In genomic region chrX:39133971-39134370, GRCh38 we compare ENCODE assay signal across 8 cellular contexts.
DNase-seq lines count a peak whose midpoint lies in the region; ATAC-seq and TF ChIP-seq lines count a peak whose summit lies in the region.

No MANE protein-coding gene starts in this region.

- H3K4me3 ChIP-seq in WERI-Rb-1 (ENCODE audit: low read depth, low read length) (no peak overlapping the region), neural progenitor cell (no peak overlapping the region)

- no peaks in the 10 kb centered on the region for H4K20me1 ChIP-seq in neural progenitor cell (ENCODE audit: low read depth)

- no peak overlapping the region for H3K9ac ChIP-seq in neural progenitor cell

- no peaks in the 10 kb centered on the region for H3K36me3 Mint-ChIP-seq in neural progenitor cell

- DNase-seq in NCI-H146 (lab: John Stamatoyannopoulos, UW) (peak; percentile 48), NCI-H146 treated with DMSO at 0.1 percent for 48 hours (lab: John Stamatoyannopoulos, UW; ENCODE audit: unreplicated experiment) (no peak), WERI-Rb-1 (peak; percentile 79), neural progenitor cell (ENCODE audit: low spot score) (no peak), GOT3 (lab: John Stamatoyannopoulos, UW) (no peak), epidermal melanocyte (ENCODE audit: insufficient read length, low spot score) (no peak)

- no peaks in the 10 kb centered on the region for H3K4me1 ChIP-seq in neural progenitor cell

- no peaks in the 10 kb centered on the region for H3K4me1 Mint-ChIP-seq in neural progenitor cell

- H3K4me2 ChIP-seq in neural progenitor cell = no peak overlapping the region

- no peak overlapping the region for H3K4me3 Mint-ChIP-seq in neural progenitor cell

- H3K27ac Mint-ChIP-seq in neural progenitor cell = no peak overlapping the region

- H3K79me2 ChIP-seq in neural progenitor cell (ENCODE audit: low read depth) = no peaks in the 10 kb centered on the region

- H3K27ac ChIP-seq in WERI-Rb-1 (no peak overlapping the region), neural progenitor cell (no peak overlapping the region)

- H3K9me3 ChIP-seq in WERI-Rb-1 (ENCODE audit: severe bottlenecking) (no peaks in the 10 kb centered on the region), neural progenitor cell (ENCODE audit: low read depth) (no peaks in the 10 kb centered on the region)

- H3F3A ChIP-seq in neural progenitor cell (ENCODE audit: low read depth) = no peaks in the 10 kb centered on the region

- H3K27me3 Mint-ChIP-seq in neural progenitor cell (ENCODE audit: insufficient read depth, low read depth) = no peaks in the 10 kb centered on the region

- H3K9me3 Mint-ChIP-seq in neural progenitor cell = peaks cover 4% of the 10 kb centered on the region

- ATAC-seq in HG02852 (IDR thresholded peaks at IDR 0.05; ENCODE audit: unreplicated experiment) = peak; percentile 50
- ATAC-seq in HG03571 (IDR thresholded peaks at IDR 0.05; ENCODE audit: unreplicated experiment) = no peak

- H3K27me3 ChIP-seq in WERI-Rb-1 (ENCODE audit: insufficient read depth, low read depth, severe bottlenecking) (peaks cover 2% of the 10 kb centered on the region), neural progenitor cell (no peaks in the 10 kb centered on the region)

- TF ChIP-seq CTCF in WERI-Rb-1 (IDR thresholded peaks at IDR 0.05; ENCODE audit: low read depth, low read length) (peak; percentile 77), neural progenitor cell (IDR thresholded peaks at IDR 0.05) (peak; percentile 21)

- H3K36me3 ChIP-seq in WERI-Rb-1 (no peaks in the 10 kb centered on the region), neural progenitor cell (no peaks in the 10 kb centered on the region)

- H2AFZ ChIP-seq in neural progenitor cell (replicated peaks) = no peak overlapping the region

Comparison
In these comparisons a context has a peak if more than half of its experiments do, and no peak if none do; other contexts are left out.
1. DNase-seq: peak in NCI-H146 (single experiment) and WERI-Rb-1 (single experiment); none in NCI-H146 treated with DMSO at 0.1 percent for 48 hours (single experiment), neural progenitor cell (single experiment), GOT3 (single experiment) and epidermal melanocyte (single experiment).